Comparison of ENCODE assay signal across 2 cellular contexts in the genomic region with DNA sequence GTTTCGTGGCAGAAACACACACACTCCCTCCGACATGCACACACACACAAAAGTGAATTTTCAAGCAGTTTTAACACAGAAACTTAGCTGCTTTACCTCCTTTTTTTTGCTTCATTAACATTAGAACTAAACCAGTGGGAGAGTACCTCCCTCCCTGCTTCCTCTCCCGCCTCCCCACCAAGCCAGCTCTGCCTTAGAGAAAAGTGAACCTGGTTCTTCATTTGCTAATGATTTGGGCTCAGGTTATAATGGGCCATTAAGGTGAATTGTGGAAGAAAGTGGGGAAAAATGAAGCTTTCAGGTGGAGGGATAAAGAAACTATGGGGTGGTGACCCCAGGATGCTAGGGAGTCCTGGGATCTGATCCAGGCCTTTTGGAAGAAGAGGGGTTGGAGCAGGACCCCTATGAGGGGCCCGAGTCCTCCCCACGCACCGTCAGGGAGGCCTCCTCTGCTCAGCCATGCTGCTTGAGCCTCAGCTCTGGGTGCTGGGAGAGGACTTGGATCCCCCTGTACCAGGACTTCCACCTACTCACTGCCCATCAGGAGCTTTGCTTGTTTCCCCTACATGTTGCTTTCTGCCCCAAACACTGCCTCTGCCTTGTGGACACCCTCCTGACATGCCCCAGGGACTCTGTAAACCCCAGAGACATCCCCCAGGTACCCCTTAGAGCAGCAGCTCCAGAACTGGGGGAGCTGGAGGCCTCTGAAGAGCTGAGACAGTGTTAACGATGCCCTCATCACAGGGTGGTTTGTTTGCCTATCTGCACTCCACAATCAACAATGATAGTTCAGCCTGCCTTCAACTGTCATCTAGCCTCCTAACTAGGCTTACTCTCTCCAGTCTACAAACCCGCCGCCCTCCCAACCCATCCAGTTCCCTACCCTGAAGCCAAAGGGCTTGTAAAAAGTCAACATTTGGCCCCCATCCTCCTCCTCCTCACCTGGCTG.
TF ChIP-seq lines count a peak whose summit lies in the region.

No MANE protein-coding gene starts in this region.

TF ChIP-seq in GM12891, 5 proteins besides CTCF, POLR2A, EP300 and RAD21:
- TF ChIP-seq SPI1 (IDR thresholded peaks at IDR 0.05; ENCODE audit: low read depth, low read length) = no peak
- no peak for TF ChIP-seq POU2F2 (IDR thresholded peaks at IDR 0.05; ENCODE audit: low read depth, low read length)
- TF ChIP-seq TAF1 (IDR thresholded peaks at IDR 0.05; ENCODE audit: low read depth, low read length) = no peak
- TF ChIP-seq POLR2AphosphoS5 (IDR thresholded peaks at IDR 0.05; ENCODE audit: low read depth, low read length) = no peak
- TF ChIP-seq PAX5 (IDR thresholded peaks at IDR 0.05; ENCODE audit: insufficient read depth, low read length, severe bottlenecking) = no peak

TF ChIP-seq in K562, 482 proteins besides CTCF, POLR2A, EP300 and RAD21:
- TF ChIP-seq ZBTB5 (IDR thresholded peaks at IDR 0.05) (no peak), NRF1 (conservative IDR thresholded peaks at IDR 0.05 in 1 of 2, IDR thresholded peaks at IDR 0.05 in 1 of 2) (no peak), IRF2 (CRISPR knock-in tag; IDR thresholded peaks at IDR 0.05) (no peak), TCF7 (IDR thresholded peaks at IDR 0.05; ENCODE audit: borderline replicate concordance) (no peak), ZNF436 (CRISPR knock-in tag; IDR thresholded peaks at IDR 0.05) (no peak), PPARD (CRISPR knock-in tag; IDR thresholded peaks at IDR 0.05) (no peak), ZFPM2 (CRISPR knock-in tag; IDR thresholded peaks at IDR 0.05) (no peak), PHTF2 (CRISPR knock-in tag; IDR thresholded peaks at IDR 0.05) (no peak), ZNF57 (CRISPR knock-in tag; IDR thresholded peaks at IDR 0.05) (no peak), ZBTB34 (CRISPR knock-in tag; IDR thresholded peaks at IDR 0.05) (no peak), ZNF140 (CRISPR knock-in tag; IDR thresholded peaks at IDR 0.05) (no peak), KDM2B (CRISPR knock-in tag; IDR thresholded peaks at IDR 0.05) (no peak), OTX1 (CRISPR knock-in tag; IDR thresholded peaks at IDR 0.05) (no peak)
- TF ChIP-seq, protein P1, sequence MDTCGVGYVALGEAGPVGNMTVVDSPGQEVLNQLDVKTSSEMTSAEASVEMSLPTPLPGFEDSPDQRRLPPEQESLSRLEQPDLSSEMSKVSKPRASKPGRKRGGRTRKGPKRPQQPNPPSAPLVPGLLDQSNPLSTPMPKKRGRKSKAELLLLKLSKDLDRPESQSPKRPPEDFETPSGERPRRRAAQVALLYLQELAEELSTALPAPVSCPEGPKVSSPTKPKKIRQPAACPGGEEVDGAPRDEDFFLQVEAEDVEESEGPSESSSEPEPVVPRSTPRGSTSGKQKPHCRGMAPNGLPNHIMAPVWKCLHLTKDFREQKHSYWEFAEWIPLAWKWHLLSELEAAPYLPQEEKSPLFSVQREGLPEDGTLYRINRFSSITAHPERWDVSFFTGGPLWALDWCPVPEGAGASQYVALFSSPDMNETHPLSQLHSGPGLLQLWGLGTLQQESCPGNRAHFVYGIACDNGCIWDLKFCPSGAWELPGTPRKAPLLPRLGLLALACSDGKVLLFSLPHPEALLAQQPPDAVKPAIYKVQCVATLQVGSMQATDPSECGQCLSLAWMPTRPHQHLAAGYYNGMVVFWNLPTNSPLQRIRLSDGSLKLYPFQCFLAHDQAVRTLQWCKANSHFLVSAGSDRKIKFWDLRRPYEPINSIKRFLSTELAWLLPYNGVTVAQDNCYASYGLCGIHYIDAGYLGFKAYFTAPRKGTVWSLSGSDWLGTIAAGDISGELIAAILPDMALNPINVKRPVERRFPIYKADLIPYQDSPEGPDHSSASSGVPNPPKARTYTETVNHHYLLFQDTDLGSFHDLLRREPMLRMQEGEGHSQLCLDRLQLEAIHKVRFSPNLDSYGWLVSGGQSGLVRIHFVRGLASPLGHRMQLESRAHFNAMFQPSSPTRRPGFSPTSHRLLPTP (IDR thresholded peaks at IDR 0.05; ENCODE audit: borderline replicate concordance, extremely low read depth, insufficient read length) = no peak
